8 cellular contexts compared by ENCODE assay signal in genomic region chr16:89167425-89167941, GRCh38. TPM values are rescaled to one million over a fixed set of nuclear protein-coding genes. Genes with fewer than 3 reads are reported as not detected.
DNase-seq lines count a peak whose midpoint lies in the region; ATAC-seq, FAIRE-seq and TF ChIP-seq lines count a peak whose summit lies in the region.

No MANE protein-coding gene starts in this region.

- H3K79me2 ChIP-seq in HepG2 (ENCODE audit: insufficient read depth, low read length), result no peaks in the 10 kb centered on the region

- H3K36me3 ChIP-seq in HepG2 (replicated peaks in 1 of 2; ENCODE audit: control insufficient read depth in 1 of 2, insufficient read depth in 2 of 2, low read length in 2 of 2), result no peaks in the 10 kb centered on the region

- WGBS in HepG2 (ENCODE audit: low lambda C conversion rate), result 12% methylated on average over 7 of the region's 18 CpGs

- H3K4me3 ChIP-seq in HepG2 (replicated peaks in 1 of 3; ENCODE audit: insufficient read depth in 1 of 3, low read depth in 2 of 3, low read length in 3 of 3), result peak overlapping the region in 1 of 3 experiments; percentile 65; a peak in 1 of 6 replicates

- peaks cover 10% of the 10 kb centered on the region for H4K20me1 ChIP-seq in HepG2 (ENCODE audit: insufficient read depth, low read length)

- TF ChIP-seq CTCF in chondrocyte (IDR thresholded peaks at IDR 0.05) (peak; percentile 89), HepG2 (CRISPR knock-in tag; IDR thresholded peaks at IDR 0.05) (peak; percentile 100)

- no peak for TF ChIP-seq POLR2A in HepG2 (IDR thresholded peaks at IDR 0.05; ENCODE audit: insufficient read depth in 1 of 2, low read depth in 2 of 2, low read length in 2 of 2)

- peak; percentile 68 for ATAC-seq in HepG2
- ATAC-seq in HG02884 (IDR thresholded peaks at IDR 0.05; ENCODE audit: unreplicated experiment), result no peak

- intact Hi-C loops in HepG2 (cut with micrococcal nuclease; ENCODE audit: unreplicated experiment), result loop anchor here (5.0 kb wide), 4 partner anchors 225 to 425 kb away; no protein-coding TSS in a partner anchor

- TF ChIP-seq EP300 in HepG2 (IDR thresholded peaks at IDR 0.05; ENCODE audit: low read depth in 2 of 2, low read length in 2 of 2) (peak; percentile 16 to 44; a peak in 1 of 4 replicates), HepG2 (CRISPR knock-in tag; IDR thresholded peaks at IDR 0.05; ENCODE audit: borderline replicate concordance) (no peak)

- H3K4me1 ChIP-seq in HepG2 (ENCODE audit: insufficient read depth, low read length), result peaks cover 54% of the 10 kb centered on the region

- H3K4me2 ChIP-seq in HepG2 (ENCODE audit: low read depth, low read length), result peak overlapping the region; percentile 78

- no TSS peak for BruUV-seq in HepG2 (replicated peaks; lab: Mats Ljungman, UMichigan)

- DNase-seq in ACHN (peak; percentile 87), GM19239 (ENCODE audit: insufficient read length, low spot score) (peak; percentile 91), NCI-H460 (ENCODE audit: extremely low read depth, low read depth) (peak; percentile 58), chondrocyte (ENCODE audit: low spot score) (no peak), HepG2 (ENCODE audit: low spot score) (peak; percentile 86)
- peak; percentile 83 to 89 for DNase-seq in activated CD4-positive, alpha-beta T cell treated with anti-CD3 and anti-CD28 coated beads for 4 hours
- peak; percentile 82 to 97 for DNase-seq in stimulated activated CD4-positive, alpha-beta T cell treated with anti-CD3 and anti-CD28 coated beads, Interleukin-4, amount 100 ng/mL, for 48 hours (ENCODE audit: low read depth in 2 of 2)

- in situ Hi-C loops in ACHN (cut with HindIII; ENCODE audit: low pct_ligation_motif_present, low pct_unique_long_range_greater_than_20kb, low sequenced_read_pairs) (no loop called here), HepG2 (cut with HindIII; ENCODE audit: extremely low pct_ligation_motif_present, low pct_unique_long_range_greater_than_20kb) (loop anchor here (5.0 kb wide), 3 partner anchors 230 to 410 kb away; no protein-coding TSS in a partner anchor)

- no peaks in the 10 kb centered on the region for H3K36me3 Mint-ChIP-seq in chondrocyte (ENCODE audit: low read depth)

- H3K9ac ChIP-seq in HepG2 (ENCODE audit: insufficient read depth, low read depth, low read length), result no peak overlapping the region

- CTCF ChIA-PET in HepG2 (lab: Yijun Ruan, JAX; ENCODE audit: low intra/inter-chr PET ratio, low total read pairs), result interaction anchor here (1.1 to 3.4 kb wide), 8 partner anchors 49 to 430 kb away, joined by 3 to 17 read pairs (median 6); no protein-coding TSS in a partner anchor

- peaks cover 33 to 80% of the 10 kb centered on the region in 2 experiments for H3K27me3 ChIP-seq in HepG2 (ENCODE audit: control insufficient read depth in 1 of 2, insufficient read depth in 2 of 2, low read length in 2 of 2)

- no peak overlapping the region for H3K27ac Mint-ChIP-seq in chondrocyte (ENCODE audit: unreplicated experiment)

- POLR2A ChIA-PET in HepG2 (lab: Yijun Ruan, JAX), result interaction anchor here (1.0 to 1.5 kb wide), 5 partner anchors 25 to 311 kb away, joined by 3 to 9 read pairs (median 4); partner anchors contain the start of genes GALNS, SLC22A31 and TRAPPC2L

- no peaks in the 10 kb centered on the region for H3K9me3 Mint-ChIP-seq in chondrocyte (ENCODE audit: low read depth)

- H3K27me3 Mint-ChIP-seq in chondrocyte (ENCODE audit: low read depth), result peaks cover 12% of the 10 kb centered on the region

- H3K27ac ChIP-seq in HepG2 (ENCODE audit: extremely low read length, insufficient read depth, low read length), result no peak overlapping the region

- FAIRE-seq in GM19239 (lab: Jason Lieb, UNC) (peak; percentile 77), HepG2 (lab: Jason Lieb, UNC) (peak; percentile 44)

- H3K4me3 Mint-ChIP-seq in chondrocyte (ENCODE audit: unreplicated experiment), result no peak overlapping the region

- peaks cover 7% of the 10 kb centered on the region for H3K4me1 Mint-ChIP-seq in chondrocyte (ENCODE audit: low read depth)

- peak; percentile 100 for TF ChIP-seq RAD21 in HepG2 (CRISPR knock-in tag; IDR thresholded peaks at IDR 0.05)

- no peaks in the 10 kb centered on the region for H3K9me3 ChIP-seq in HepG2 (ENCODE audit: low read length)

- H2AFZ ChIP-seq in HepG2 (ENCODE audit: low read length), result no peak overlapping the region

RNA-seq across cellular contexts. Expression of gene CDH15, which starts 4.1 kb away (rescaled TPM):
- total RNA-seq in NCI-H460 (2014; rRNA removed; shearing (Covaris generic)), result 0.17 and 0.20 TPM in 2 replicates
- polyA plus RNA-seq in NCI-H460 (2014; cell fraction: nucleus; rRNA removed), result not detected in 2 replicates
- 0.20 to 0.23 TPM in 2 of 3 replicates, not detected in the other for total RNA-seq in chondrocyte
- 1.4 and 2.2 TPM in 2 replicates for total RNA-seq in HepG2 (2016; rRNA removed; fragmentation: Illumina TruSeq; extraction: Trizol)
- 2.8 and 2.9 TPM in 2 replicates for total RNA-seq in HepG2 (2016; cell fraction: cytosol; rRNA removed; fragmentation: Illumina TruSeq; extraction: Trizol; ENCODE audit: low read depth)
- 1.4 and 2.2 TPM in 2 replicates for total RNA-seq in HepG2 (2016; cell fraction: insoluble cytoplasmic fraction; rRNA removed; fragmentation: Illumina TruSeq; extraction: Trizol)
- total RNA-seq in HepG2 (2016; cell fraction: membrane; rRNA removed; fragmentation: Illumina TruSeq; extraction: Trizol), result 3.6 and 3.7 TPM in 2 replicates
- total RNA-seq in HepG2 (2016; cell fraction: nucleus; rRNA removed; fragmentation: Illumina TruSeq; extraction: Trizol), result 1.6 and 1.8 TPM in 2 replicates
- polyA plus RNA-seq in HepG2 (2011; rRNA removed), result 0.69 and 0.74 TPM in 2 replicates
- polyA plus RNA-seq in HepG2 (2011; cell fraction: cytosol; rRNA removed), result 0.37 and 1.2 TPM in 2 replicates
- 1.6 and 2.1 TPM in 2 replicates for polyA plus RNA-seq in HepG2 (2011; cell fraction: nucleus; rRNA removed)
- polyA plus RNA-seq in HepG2 (2012), result 0.61 and 0.90 TPM in 2 replicates
- polyA plus RNA-seq in HepG2 (2016; cell fraction: cytosol; fragmentation: Illumina TruSeq; extraction: Trizol; ENCODE audit: low read depth), result 3.5 and 3.8 TPM in 2 replicates
- polyA plus RNA-seq in HepG2 (2016; cell fraction: insoluble cytoplasmic fraction; fragmentation: Illumina TruSeq; extraction: Trizol; ENCODE audit: low read depth), result 1.7 and 2.3 TPM in 2 replicates
- 3.3 and 4.1 TPM in 2 replicates for polyA plus RNA-seq in HepG2 (2016; cell fraction: membrane; fragmentation: Illumina TruSeq; extraction: Trizol; ENCODE audit: low read depth)
- 3.3 and 3.4 TPM in 2 replicates for polyA plus RNA-seq in HepG2 (2016; cell fraction: nucleus; fragmentation: Illumina TruSeq; extraction: Trizol; ENCODE audit: insufficient read depth, low read depth)
- polyA minus RNA-seq in HepG2 (2011; rRNA and poly(A)+ RNA removed; ENCODE audit: low replicate concordance), result 0.62 TPM in 1 of 2 replicates, not detected in the other
- polyA minus RNA-seq in HepG2 (2011; cell fraction: cytosol; rRNA and poly(A)+ RNA removed), result 0.40 and 0.62 TPM in 2 replicates
- polyA minus RNA-seq in HepG2 (2011; cell fraction: nucleus; rRNA and poly(A)+ RNA removed), result 0.39 TPM in 1 of 2 replicates, not detected in the other

RNA-seq across cellular contexts. Expression of gene SLC22A31, which starts 32.9 kb away (rescaled TPM):
- total RNA-seq in NCI-H460 (2014; rRNA removed; shearing (Covaris generic)), result 0.17 TPM in 1 of 2 replicates, not detected in the other
- polyA plus RNA-seq in NCI-H460 (2014; cell fraction: nucleus; rRNA removed), result 10.6 and 15.1 TPM in 2 replicates
- total RNA-seq in chondrocyte (0.40 to 0.94 TPM in 2 of 3 replicates, not detected in the other), HepG2 (2016; rRNA removed; fragmentation: Illumina TruSeq; extraction: Trizol) (20.6 and 83.3 TPM in 2 replicates)
- total RNA-seq in HepG2 (2016; cell fraction: cytosol; rRNA removed; fragmentation: Illumina TruSeq; extraction: Trizol; ENCODE audit: low read depth), result 22.4 and 22.9 TPM in 2 replicates
- total RNA-seq in HepG2 (2016; cell fraction: insoluble cytoplasmic fraction; rRNA removed; fragmentation: Illumina TruSeq; extraction: Trizol), result 17.9 and 83.9 TPM in 2 replicates
- 38.1 and 39.2 TPM in 2 replicates for total RNA-seq in HepG2 (2016; cell fraction: membrane; rRNA removed; fragmentation: Illumina TruSeq; extraction: Trizol)
- total RNA-seq in HepG2 (2016; cell fraction: nucleus; rRNA removed; fragmentation: Illumina TruSeq; extraction: Trizol), result 88.9 and 114 TPM in 2 replicates
- 67.3 and 98.2 TPM in 2 replicates for polyA plus RNA-seq in HepG2 (2011; rRNA removed)
- 27.2 and 52.1 TPM in 2 replicates for polyA plus RNA-seq in HepG2 (2011; cell fraction: cytosol; rRNA removed)
- 1,312 and 1,533 TPM in 2 replicates for polyA plus RNA-seq in HepG2 (2011; cell fraction: nucleus; rRNA removed)
- polyA plus RNA-seq in HepG2 (2012), result 45.8 and 48.2 TPM in 2 replicates
- polyA plus RNA-seq in HepG2 (2016; cell fraction: cytosol; fragmentation: Illumina TruSeq; extraction: Trizol; ENCODE audit: low read depth), result 27.4 and 28.3 TPM in 2 replicates
- polyA plus RNA-seq in HepG2 (2016; cell fraction: insoluble cytoplasmic fraction; fragmentation: Illumina TruSeq; extraction: Trizol; ENCODE audit: low read depth), result 23.8 and 26.1 TPM in 2 replicates
- polyA plus RNA-seq in HepG2 (2016; cell fraction: membrane; fragmentation: Illumina TruSeq; extraction: Trizol; ENCODE audit: low read depth), result 29.3 and 31.7 TPM in 2 replicates
- 322 and 325 TPM in 2 replicates for polyA plus RNA-seq in HepG2 (2016; cell fraction: nucleus; fragmentation: Illumina TruSeq; extraction: Trizol; ENCODE audit: insufficient read depth, low read depth)
- polyA minus RNA-seq in HepG2 (2011; rRNA and poly(A)+ RNA removed; ENCODE audit: low replicate concordance), result 51.6 TPM in 1 of 2 replicates, not detected in the other
- 17.1 and 21.0 TPM in 2 replicates for polyA minus RNA-seq in HepG2 (2011; cell fraction: cytosol; rRNA and poly(A)+ RNA removed)
- 89.4 and 90.8 TPM in 2 replicates for polyA minus RNA-seq in HepG2 (2011; cell fraction: nucleus; rRNA and poly(A)+ RNA removed)

RNA-seq across cellular contexts. Expression of gene ZNF778, which starts 50.0 kb away (rescaled TPM):
- 6.7 and 7.1 TPM in 2 replicates for total RNA-seq in NCI-H460 (2014; rRNA removed; shearing (Covaris generic))
- 0.97 and 3.5 TPM in 2 replicates for polyA plus RNA-seq in NCI-H460 (2014; cell fraction: nucleus; rRNA removed)
- 5.8 to 7.7 TPM (median 6.6 TPM) in 3 replicates for total RNA-seq in chondrocyte
- 7.2 and 9.3 TPM in 2 replicates for total RNA-seq in HepG2 (2016; rRNA removed; fragmentation: Illumina TruSeq; extraction: Trizol)
- total RNA-seq in HepG2 (2016; cell fraction: cytosol; rRNA removed; fragmentation: Illumina TruSeq; extraction: Trizol; ENCODE audit: low read depth), result 1.7 and 2.6 TPM in 2 replicates
- 6.1 and 8.3 TPM in 2 replicates for total RNA-seq in HepG2 (2016; cell fraction: insoluble cytoplasmic fraction; rRNA removed; fragmentation: Illumina TruSeq; extraction: Trizol)
- total RNA-seq in HepG2 (2016; cell fraction: membrane; rRNA removed; fragmentation: Illumina TruSeq; extraction: Trizol), result 2.7 and 3.9 TPM in 2 replicates
- 8.7 and 10.5 TPM in 2 replicates for total RNA-seq in HepG2 (2016; cell fraction: nucleus; rRNA removed; fragmentation: Illumina TruSeq; extraction: Trizol)
- polyA plus RNA-seq in HepG2 (2011; rRNA removed), result 3.8 and 6.1 TPM in 2 replicates
- polyA plus RNA-seq in HepG2 (2011; cell fraction: cytosol; rRNA removed), result 1.8 and 2.1 TPM in 2 replicates
- polyA plus RNA-seq in HepG2 (2011; cell fraction: nucleus; rRNA removed), result 6.6 and 11.3 TPM in 2 replicates
- polyA plus RNA-seq in HepG2 (2012), result 2.4 and 3.0 TPM in 2 replicates
- 0.79 and 0.83 TPM in 2 replicates for polyA plus RNA-seq in HepG2 (2016; cell fraction: cytosol; fragmentation: Illumina TruSeq; extraction: Trizol; ENCODE audit: low read depth)
- polyA plus RNA-seq in HepG2 (2016; cell fraction: insoluble cytoplasmic fraction; fragmentation: Illumina TruSeq; extraction: Trizol; ENCODE audit: low read depth), result 4.6 and 6.1 TPM in 2 replicates
- polyA plus RNA-seq in HepG2 (2016; cell fraction: membrane; fragmentation: Illumina TruSeq; extraction: Trizol; ENCODE audit: low read depth), result 0.61 and 1.7 TPM in 2 replicates
- 11.3 and 22.5 TPM in 2 replicates for polyA plus RNA-seq in HepG2 (2016; cell fraction: nucleus; fragmentation: Illumina TruSeq; extraction: Trizol; ENCODE audit: insufficient read depth, low read depth)
- 6.4 and 9.2 TPM in 2 replicates for polyA minus RNA-seq in HepG2 (2011; rRNA and poly(A)+ RNA removed; ENCODE audit: low replicate concordance)
- polyA minus RNA-seq in HepG2 (2011; cell fraction: cytosol; rRNA and poly(A)+ RNA removed), result 4.0 and 6.1 TPM in 2 replicates
- polyA minus RNA-seq in HepG2 (2011; cell fraction: nucleus; rRNA and poly(A)+ RNA removed), result 15.2 and 17.3 TPM in 2 replicates
